ENCODE assay signal across 1 cellular context in genomic region chr5:177497297-177498012, GRCh38.
A peak's percentile ranks its signal among the peaks of the same experiment; 100 is the strongest.
TF ChIP-seq lines count a peak whose summit lies in the region.

A gene with protein sequence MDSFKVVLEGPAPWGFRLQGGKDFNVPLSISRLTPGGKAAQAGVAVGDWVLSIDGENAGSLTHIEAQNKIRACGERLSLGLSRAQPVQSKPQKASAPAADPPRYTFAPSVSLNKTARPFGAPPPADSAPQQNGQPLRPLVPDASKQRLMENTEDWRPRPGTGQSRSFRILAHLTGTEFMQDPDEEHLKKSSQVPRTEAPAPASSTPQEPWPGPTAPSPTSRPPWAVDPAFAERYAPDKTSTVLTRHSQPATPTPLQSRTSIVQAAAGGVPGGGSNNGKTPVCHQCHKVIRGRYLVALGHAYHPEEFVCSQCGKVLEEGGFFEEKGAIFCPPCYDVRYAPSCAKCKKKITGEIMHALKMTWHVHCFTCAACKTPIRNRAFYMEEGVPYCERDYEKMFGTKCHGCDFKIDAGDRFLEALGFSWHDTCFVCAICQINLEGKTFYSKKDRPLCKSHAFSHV (minus strand): TSS chr5:177497604. CDS start chr5:177496512, 1,092 bp downstream.

TF ChIP-seq in K562, 482 proteins besides CTCF, POLR2A, EP300 and RAD21 (continued from another document):
- TF ChIP-seq, protein P1, sequence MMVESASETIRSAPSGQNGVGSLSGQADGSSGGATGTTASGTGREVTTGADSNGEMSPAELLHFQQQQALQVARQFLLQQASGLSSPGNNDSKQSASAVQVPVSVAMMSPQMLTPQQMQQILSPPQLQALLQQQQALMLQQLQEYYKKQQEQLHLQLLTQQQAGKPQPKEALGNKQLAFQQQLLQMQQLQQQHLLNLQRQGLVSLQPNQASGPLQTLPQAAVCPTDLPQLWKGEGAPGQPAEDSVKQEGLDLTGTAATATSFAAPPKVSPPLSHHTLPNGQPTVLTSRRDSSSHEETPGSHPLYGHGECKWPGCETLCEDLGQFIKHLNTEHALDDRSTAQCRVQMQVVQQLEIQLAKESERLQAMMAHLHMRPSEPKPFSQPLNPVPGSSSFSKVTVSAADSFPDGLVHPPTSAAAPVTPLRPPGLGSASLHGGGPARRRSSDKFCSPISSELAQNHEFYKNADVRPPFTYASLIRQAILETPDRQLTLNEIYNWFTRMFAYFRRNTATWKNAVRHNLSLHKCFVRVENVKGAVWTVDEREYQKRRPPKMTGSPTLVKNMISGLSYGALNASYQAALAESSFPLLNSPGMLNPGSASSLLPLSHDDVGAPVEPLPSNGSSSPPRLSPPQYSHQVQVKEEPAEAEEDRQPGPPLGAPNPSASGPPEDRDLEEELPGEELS (CRISPR knock-in tag; IDR thresholded peaks at IDR 0.05; ENCODE audit: borderline replicate concordance): no peak; the same call in 1 of the 2 replicates
- TF ChIP-seq ERF (CRISPR knock-in tag; IDR thresholded peaks at IDR 0.05): peak; percentile 13; the same call in 1 of the 2 replicates
- TF ChIP-seq NUFIP1 (IDR thresholded peaks at IDR 0.05; ENCODE audit: partially characterized antibody): no peak
- no peak for TF ChIP-seq RBM14 (IDR thresholded peaks at IDR 0.05; ENCODE audit: borderline replicate concordance, insufficient read depth, low read depth, low read length)
- TF ChIP-seq TCF15 (CRISPR knock-in tag; IDR thresholded peaks at IDR 0.05): no peak
- no peak for TF ChIP-seq ID3 (CRISPR knock-in tag; IDR thresholded peaks at IDR 0.05)
- TF ChIP-seq ID3 (tag; IDR thresholded peaks at IDR 0.05): no peak
- no peak for TF ChIP-seq RBM15 (IDR thresholded peaks at IDR 0.05; ENCODE audit: insufficient read depth, low read length)
